In genomic region chr13:114314074-114314912, GRCh38 we compare ENCODE assay signal across 8 cellular contexts. TPM values are rescaled to one million over a fixed set of nuclear protein-coding genes. Genes with fewer than 3 reads are reported as not detected.
A peak's percentile ranks its signal among the peaks of the same experiment; 100 is the strongest.
DNase-seq lines count a peak whose midpoint lies in the region; ATAC-seq and TF ChIP-seq lines count a peak whose summit lies in the region.

Gene CHAMP1, plus strand, starts transcription at chr13:114314503. Its CDS starts 9,340 bp downstream, at chr13:114323843.

- no peaks in the 10 kb centered on the region for H3K27me3 ChIP-seq in HUES6 (ENCODE audit: control insufficient read depth, insufficient read depth, low read length)
- no peaks in the 10 kb centered on the region for H3K27me3 ChIP-seq in OCI-LY1 (ENCODE audit: insufficient read depth, low read length)

- H2AFZ ChIP-seq in OCI-LY1 (ENCODE audit: low read length), result no peak within 1 kb of the TSS

- TF ChIP-seq CTCF in OCI-LY1 (IDR thresholded peaks at IDR 0.05; ENCODE audit: low read length), result no peak

- H3K79me2 ChIP-seq in OCI-LY1 (ENCODE audit: insufficient read depth, low read length), result peaks cover 54% of the 10 kb centered on the region

- 0 out of 2 replicates have a peak, but pooled peaks cover 2% of the 10 kb centered on the region for H4K20me1 ChIP-seq in OCI-LY1 (ENCODE audit: insufficient read depth, low read length)

- no peaks in the 10 kb centered on the region for H3K9me3 ChIP-seq in HUES6 (ENCODE audit: control insufficient read depth, insufficient read depth, low read depth, low read length)
- H3K9me3 ChIP-seq in OCI-LY1 (ENCODE audit: low read length), result no peaks in the 10 kb centered on the region
- no peaks in the 10 kb centered on the region for H3K9me3 ChIP-seq in mesodermal cell (ENCODE audit: control insufficient read depth, low read length)

- H3K4me2 ChIP-seq in OCI-LY1 (ENCODE audit: low read length), result peak within 1 kb of the TSS; percentile 89

- peak within 1 kb of the TSS; percentile 86 for H3K4me3 ChIP-seq in HUES6 (ENCODE audit: low read depth, low read length)
- H3K4me3 ChIP-seq in OCI-LY1 (ENCODE audit: low read depth, low read length, poor library complexity, severe bottlenecking), result peak within 1 kb of the TSS; percentile 75
- H3K4me3 ChIP-seq in mesodermal cell (ENCODE audit: extremely low read depth, insufficient read depth, low read length, poor library complexity, severe bottlenecking), result peak within 1 kb of the TSS; percentile 68

- H3K36me3 ChIP-seq in HUES6 (ENCODE audit: control insufficient read depth, insufficient read depth, low read length) (no peaks in the 10 kb centered on the region), OCI-LY1 (ENCODE audit: insufficient read depth, low read length) (peaks cover 36% of the 10 kb centered on the region; the same call in 1 of the 2 replicates), mesodermal cell (ENCODE audit: control insufficient read depth, insufficient read depth, low read length) (peaks cover 16% of the 10 kb centered on the region)

- WGBS in mesodermal cell (ENCODE audit: insufficient coverage in 2 of 2), 2 experiments, result 0 to 1% methylated on average over 86 to 97 of the region's 107 CpGs

- H3F3A ChIP-seq in OCI-LY1 (ENCODE audit: insufficient read depth, low read length), result peaks cover 5% of the 10 kb centered on the region; the same call in 1 of the 2 replicates

- in situ Hi-C loops in endometrial microvascular endothelial cells (cut with HindIII; ENCODE audit: inconsistent ontology term, low pct_unique_long_range_greater_than_20kb, low sequenced_read_pairs), result no loop called here

- peak; percentile 69 for ATAC-seq in GM21447 (IDR thresholded peaks at IDR 0.05; ENCODE audit: unreplicated experiment)

- peak; percentile 99 for DNase-seq in D341Med (ENCODE audit: low spot score)
- DNase-seq in activated CD8-positive, alpha-beta memory T cell treated with anti-CD3 and anti-CD28 coated beads, Interleukin-2, amount 50 U/mL, for 4 hours, result peak; percentile 90
- peak; percentile 81 for DNase-seq in stimulated activated CD8-positive, alpha-beta memory T cell treated with anti-CD3 and anti-CD28 coated beads, Interleukin-15, amount 100 ng/mL, for 24 hours (ENCODE audit: low read depth)

- H3K9me2 ChIP-seq in OCI-LY1 (ENCODE audit: low read depth, low read length), result no peaks in the 10 kb centered on the region

- H3K27ac ChIP-seq in HUES6 (ENCODE audit: low read depth, low read length) (peak within 1 kb of the TSS; percentile 87), OCI-LY1 (ENCODE audit: low read depth, low read length, poor library complexity, severe bottlenecking) (peak within 1 kb of the TSS; percentile 93), mesodermal cell (ENCODE audit: low read depth, low read length, severe bottlenecking) (peak within 1 kb of the TSS; percentile 94)

- peaks cover 10% of the 10 kb centered on the region; the same call in 1 of the 2 replicates for H3K4me1 ChIP-seq in HUES6 (ENCODE audit: control insufficient read depth, insufficient read depth, low read length)
- H3K4me1 ChIP-seq in OCI-LY1 (ENCODE audit: insufficient read depth, low read length, severe bottlenecking), result peaks cover 92% of the 10 kb centered on the region
- H3K4me1 ChIP-seq in mesodermal cell (ENCODE audit: control insufficient read depth, insufficient read depth, low read length, poor library complexity, severe bottlenecking), result peaks cover 17% of the 10 kb centered on the region

- H3K9ac ChIP-seq in HUES6 (ENCODE audit: low read length) (peak within 1 kb of the TSS; percentile 98), OCI-LY1 (ENCODE audit: low read length) (peak within 1 kb of the TSS; percentile 93)

RNA-seq across cellular contexts. Expression of gene CHAMP1, which starts in this region (rescaled TPM):
- total RNA-seq in endometrial microvascular endothelial cells (ENCODE audit: inconsistent ontology term), result 32.9 TPM
- polyA plus RNA-seq in mesodermal cell (2013, experiment 1 of 2), result 25.3 TPM
- 27.1 TPM for polyA plus RNA-seq in mesodermal cell (2013, experiment 2 of 2)

Comparison
In these comparisons a context has a peak if more than half of its experiments do, and no peak if none do; other contexts are left out.
1. Peak in every context shown above with its lines: DNase-seq, ATAC-seq, H3K4me3 ChIP-seq and H3K27ac ChIP-seq.